8 cellular contexts compared by ENCODE assay signal in the genomic region with DNA sequence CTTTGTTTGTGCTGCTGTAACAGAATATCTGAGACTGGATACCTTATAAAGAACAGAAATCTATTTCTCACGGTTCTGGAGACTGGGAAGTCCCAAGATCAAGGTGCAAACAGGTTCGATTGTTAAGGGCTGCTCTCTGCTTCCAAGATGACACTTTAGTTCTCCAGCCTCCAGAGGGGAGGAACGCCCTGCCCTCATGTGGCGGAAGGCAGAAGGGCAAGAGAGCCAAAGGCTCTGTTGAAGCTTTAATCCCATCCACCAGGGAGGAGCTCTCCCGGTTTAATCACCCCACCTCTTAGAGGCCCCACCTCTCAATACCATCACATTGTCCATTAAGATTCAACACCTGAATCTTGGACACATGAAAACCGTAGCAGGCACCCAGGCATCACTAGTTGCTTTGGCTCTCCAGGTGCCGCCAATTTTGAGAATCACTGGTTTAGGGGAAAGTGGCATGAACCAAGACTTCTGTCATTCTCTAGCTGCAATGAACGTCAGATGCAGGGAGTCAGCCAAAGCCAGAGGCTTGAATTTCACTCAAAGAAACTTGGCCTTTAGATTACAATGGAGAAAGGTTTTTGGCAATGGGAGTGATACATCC. TPM values are rescaled to one million over a fixed set of nuclear protein-coding genes. Genes with fewer than 3 reads are reported as not detected.
A peak's percentile ranks its signal among the peaks of the same experiment; 100 is the strongest.
DNase-seq lines count a peak whose midpoint lies in the region; ATAC-seq and TF ChIP-seq lines count a peak whose summit lies in the region.

No MANE protein-coding gene starts in this region.

- ATAC-seq in HG02610 (IDR thresholded peaks at IDR 0.05; ENCODE audit: unreplicated experiment), result peak; percentile 64

- H3K36me3 ChIP-seq in GM06990 (ENCODE audit: control insufficient read depth, insufficient read depth, low read length) (no peaks in the 10 kb centered on the region), Peyer's patch (no peaks in the 10 kb centered on the region), right atrium auricular region (no peaks in the 10 kb centered on the region)

- no peak for DNase-seq in GM06990 (ENCODE audit: extremely low read depth, insufficient read length)
- DNase-seq in Peyer's patch, result peak in 2 of 3 donors; percentile 61 to 72
- peak; percentile 53 for DNase-seq in activated naive CD4-positive, alpha-beta T cell treated with Interleukin-2 at 50 U/mL for 16 hours
- peak; percentile 74 for DNase-seq in right atrium auricular region (ENCODE audit: low spot score)
- DNase-seq in stimulated activated CD4-positive, alpha-beta T cell treated with anti-CD3 and anti-CD28 coated beads, Interleukin-12 subunit alpha, Interleukin-12 subunit beta, amount 100 ng/mL, for 24 hours (ENCODE audit: low read depth in 2 of 2), result peak; percentile 11 to 26
- DNase-seq in NCI-H2029 treated with DMSO at 0.1 percent for 48 hours (lab: John Stamatoyannopoulos, UW), result no peak
- no peak for DNase-seq in hippocampal formation (lab: John Stamatoyannopoulos, UW)

- H3K27ac ChIP-seq in Peyer's patch (peak overlapping the region in 3 of 4 donors; percentile 34 to 69 (median 43)), right atrium auricular region (peak overlapping the region; percentile 6 to 70)

- peaks cover 0 to 6% (median 0%) of the 10 kb centered on the region in 4 donors for H3K4me1 ChIP-seq in Peyer's patch
- peaks cover 0 to 14% of the 10 kb centered on the region in 2 donors for H3K4me1 ChIP-seq in right atrium auricular region

- no peak for TF ChIP-seq POLR2A in Peyer's patch (IDR thresholded peaks at IDR 0.05)

- H3K27me3 ChIP-seq in GM06990 (replicated peaks; ENCODE audit: control insufficient read depth, insufficient read depth, low read length), result no peaks in the 10 kb centered on the region
- no peaks in the 10 kb centered on the region for H3K27me3 ChIP-seq in Peyer's patch
- H3K27me3 ChIP-seq in right atrium auricular region, result no peaks in the 10 kb centered on the region

- TF ChIP-seq CTCF in GM06990 (IDR thresholded peaks at IDR 0.05; ENCODE audit: insufficient read depth, low read length, poor library complexity, severe bottlenecking), result peak; percentile 79
- TF ChIP-seq CTCF in Peyer's patch (IDR thresholded peaks at IDR 0.05), result peak in 5 of 6 experiments; percentile 30 to 54 (median 48)
- peak; percentile 66 to 83 for TF ChIP-seq CTCF in right atrium auricular region (IDR thresholded peaks at IDR 0.05)

- H3K9me3 ChIP-seq in Peyer's patch, result no peaks in the 10 kb centered on the region
- H3K9me3 ChIP-seq in right atrium auricular region, result no peaks in the 10 kb centered on the region

- no peak overlapping the region for H3K4me3 ChIP-seq in GM06990 (replicated peaks; ENCODE audit: low read depth, low read length)
- no peak overlapping the region for H3K4me3 ChIP-seq in Peyer's patch
- no peak overlapping the region for H3K4me3 ChIP-seq in right atrium auricular region

RNA-seq across cellular contexts. Expression of gene FHL1, which starts 15.6 kb away (rescaled TPM):
- total RNA-seq in Peyer's patch, result 100 to 1,000 TPM in 2 of 4 donors, 10 to 100 TPM in 2; 33.8 to 302 (median 120) TPM
- total RNA-seq in right atrium auricular region, result 1,000 to 10,000 TPM in 1 of 2 donors, 100 to 1,000 TPM in 1; 869 to 2,468 TPM

Comparison
In these comparisons a context has a peak if more than half of its experiments do, and no peak if none do; other contexts are left out.
1. DNase-seq: peak in Peyer's patch (2 of 3), activated naive CD4-positive, alpha-beta T cell treated with Interleukin-2 at 50 U/mL for 16 hours (single experiment), right atrium auricular region (single experiment) and stimulated activated CD4-positive, alpha-beta T cell treated with anti-CD3 and anti-CD28 coated beads, Interleukin-12 subunit alpha, Interleukin-12 subunit beta, amount 100 ng/mL, for 24 hours (2 of 2); none in GM06990 (single experiment), NCI-H2029 treated with DMSO at 0.1 percent for 48 hours (single experiment) and hippocampal formation (0 of 2).
2. Peak in every context shown above with its lines, with median percentiles within 50 percentile points of each other: CTCF ChIP-seq.